15 cellular contexts compared by ENCODE assay signal in genomic region chr3:140540262-140540661, GRCh38.
DNase-seq lines count a peak whose midpoint lies in the region; ATAC-seq and TF ChIP-seq lines count a peak whose summit lies in the region.
"Had no signal": no experiment of that assay in that cellular context is flagged by ENCODE, and none has a peak within 500 bp of the region (broad histone marks: within the 10 kb centered on the region; RNA-seq: fewer than 3 reads in every experiment).

No MANE protein-coding gene starts in this region.

- peaks cover 0 to 21% (median 14%) of the 10 kb centered on the region in 3 donors for H3K27me3 Mint-ChIP-seq in naive B cell

- intact Hi-C loops in right lobe of liver (cut with DNase I), result no loop called here

- ATAC-seq in GM21786 (IDR thresholded peaks at IDR 0.05; ENCODE audit: unreplicated experiment) (peak; percentile 84), HG03159 (IDR thresholded peaks at IDR 0.05; ENCODE audit: unreplicated experiment) (peak; percentile 78), naive B cell (ENCODE audit: low read depth in 2 of 2) (peak; percentile 25 to 30), right lobe of liver (no peak)
- no peak for ATAC-seq in activated CD4-positive, CD25-positive, alpha-beta regulatory T cell treated with anti-CD3 and anti-CD28 coated beads, Interleukin-2, amount 50 U/mL, for 24 hours

- TF ChIP-seq CTCF in GM10248 (IDR thresholded peaks at IDR 0.05; ENCODE audit: control extremely low read depth, extremely low read depth, low read depth, missing control alignments) (no peak), right lobe of liver (IDR thresholded peaks at IDR 0.05) (no peak)

- H3K9me3 ChIP-seq in right lobe of liver, result no peaks in the 10 kb centered on the region
- H3K9me3 ChIP-seq: ascending aorta, ovary, tibial artery had no signal

- DNase-seq in GM19238 (ENCODE audit: insufficient read length, low spot score), result peak; percentile 21
- no peak for DNase-seq in naive B cell
- no peak for DNase-seq in GM10248 (ENCODE audit: extremely low spot score)
- DNase-seq in right lobe of liver, result no peak
- no peak for DNase-seq in SHP77 (lab: John Stamatoyannopoulos, UW)
- DNase-seq: activated CD4-positive, CD25-positive, alpha-beta regulatory T cell; activated T-cell treated with anti-CD3 and anti-CD28 coated beads, Interleukin-2, amount 50 U/mL, for 48 hours; NCI-H2107; ovary; tibial artery had no signal

- POLR2A ChIA-PET in GM10248 (lab: Yijun Ruan, JAX), result no interaction called here

- peaks cover 6 to 10% (median 7%) of the 10 kb centered on the region in 3 donors for H3K4me1 Mint-ChIP-seq in naive B cell

- H3K36me3 ChIP-seq in right lobe of liver, result no peaks in the 10 kb centered on the region
- H3K36me3 ChIP-seq: ascending aorta, ovary, tibial artery had no signal

- H3K27me3 ChIP-seq in right lobe of liver, result no peaks in the 10 kb centered on the region
- H3K27me3 ChIP-seq: ascending aorta, ovary, tibial artery had no signal

- H3K4me1 ChIP-seq in right lobe of liver, result no peaks in the 10 kb centered on the region
- H3K4me1 ChIP-seq: ascending aorta had no signal

- CTCF ChIA-PET in GM10248 (lab: Yijun Ruan, JAX), result no interaction called here

- H3K27ac ChIP-seq in right lobe of liver, result no peak overlapping the region
- H3K27ac ChIP-seq: ascending aorta, KMS-11, ovary, tibial artery had no signal

- no peak overlapping the region for H3K27ac Mint-ChIP-seq in naive B cell

- H3K36me3 Mint-ChIP-seq in naive B cell, result no peaks in the 10 kb centered on the region

- TF ChIP-seq POLR2A in right lobe of liver (IDR thresholded peaks at IDR 0.05), result no peak

- WGBS in right lobe of liver (ENCODE audit: insufficient coverage, low coverage, low lambda C conversion rate, missing lambda C conversion rate), result 74% methylated on average over 4 of the region's 5 CpGs

- H3K4me3 Mint-ChIP-seq in naive B cell, result no peak overlapping the region

- peaks cover 0 to 2% (median 0%) of the 10 kb centered on the region in 7 donors for H3K9me3 Mint-ChIP-seq in naive B cell

- H3K4me3 ChIP-seq in right lobe of liver, result no peak overlapping the region
- H3K4me3 ChIP-seq: ascending aorta, ovary, tibial artery had no signal

Comparison
In these comparisons a context has a peak if more than half of its experiments do, and no peak if none do; other contexts are left out.
1. ATAC-seq: peak in GM21786 (single experiment), HG03159 (single experiment) and naive B cell (2 of 2); none in right lobe of liver (0 of 4) and activated CD4-positive, CD25-positive, alpha-beta regulatory T cell treated with anti-CD3 and anti-CD28 coated beads, Interleukin-2, amount 50 U/mL, for 24 hours (0 of 2).